In genomic region chr12:9372202-9372601, GRCh38 we compare ENCODE assay signal across 12 cellular contexts.
DNase-seq lines count a peak whose midpoint lies in the region; ATAC-seq, FAIRE-seq and TF ChIP-seq lines count a peak whose summit lies in the region.
"Had no signal": no experiment of that assay in that cellular context is flagged by ENCODE, and none has a peak within 500 bp of the region (broad histone marks: within the 10 kb centered on the region; RNA-seq: fewer than 3 reads in every experiment).

No MANE protein-coding gene starts in this region.

- DNase-seq in AML-193 (lab: John Stamatoyannopoulos, UW) (peak; percentile 9 to 10), HFFc6 (no peak), amniotic epithelial cell (ENCODE audit: low read depth) (peak; percentile 40), keratinocyte (ENCODE audit: low read depth, low spot score) (no peak), SHP77 treated with DMSO at 0.1 percent for 48 hours (lab: John Stamatoyannopoulos, UW) (no peak), NCI-H345 treated with DMSO at 0.1 percent for 48 hours (lab: John Stamatoyannopoulos, UW; ENCODE audit: unreplicated experiment) (no peak), 8988T (no peak)
- DNase-seq: activated CD4-positive, alpha-beta T cell treated with anti-CD3 and anti-CD28 coated beads, Interleukin-2, amount 10 ng/mL, durations not matched to agents 24 days and 14 days; amniotic stem cell; DMS153 had no signal

- no peak overlapping the region for H2AFZ ChIP-seq in keratinocyte (ENCODE audit: control insufficient read depth, low read length)

- H3K36me3 ChIP-seq in keratinocyte (ENCODE audit: control insufficient read depth in 2 of 2, extremely low read depth in 1 of 2, insufficient read depth in 2 of 2, low read length in 2 of 2) = no peaks in the 10 kb centered on the region

- no peaks in the 10 kb centered on the region for H3K36me3 Mint-ChIP-seq in HFFc6 (ENCODE audit: low read depth)
- H3K36me3 Mint-ChIP-seq: naive thymus-derived CD4-positive, alpha-beta T cell had no signal

- H3K4me2 ChIP-seq in keratinocyte (ENCODE audit: control insufficient read depth, extremely low read depth, insufficient read depth, low read depth, low read length) = no peak overlapping the region

- FAIRE-seq in keratinocyte (lab: Jason Lieb, UNC) = no peak

- peaks cover 13% of the 10 kb centered on the region for H3K27me3 Mint-ChIP-seq in HFFc6 (ENCODE audit: insufficient read depth)

- H3K4me3 ChIP-seq in keratinocyte (ENCODE audit: control insufficient read depth in 2 of 3, extremely low read depth in 1 of 3, insufficient read depth in 2 of 3, low read depth in 1 of 3, low read length in 3 of 3) = no peak overlapping the region

- no peak overlapping the region for H3K9ac ChIP-seq in keratinocyte (ENCODE audit: control insufficient read depth, extremely low read depth, insufficient read depth, low read length)

- TF ChIP-seq CTCF in HFFc6 (IDR thresholded peaks at IDR 0.05) (peak; percentile 48; the same call in 1 of the 2 replicates), keratinocyte (optimal IDR thresholded peaks at IDR 0.05 in 1 of 3, IDR thresholded peaks at IDR 0.05 in 1 of 3, conservative IDR thresholded peaks at IDR 0.05 in 1 of 3; ENCODE audit: extremely low read depth in 1 of 3, insufficient read depth in 2 of 3, low read length in 3 of 3) (peak; percentile 33 to 63 (median 50))

- H4K20me1 ChIP-seq in keratinocyte (ENCODE audit: control insufficient read depth, extremely low read depth, insufficient read depth, low read length) = no peaks in the 10 kb centered on the region

- H3K79me2 ChIP-seq in keratinocyte (ENCODE audit: control insufficient read depth, insufficient read depth, low read length) = no peaks in the 10 kb centered on the region

- peaks cover 3% of the 10 kb centered on the region for H3K27me3 ChIP-seq in keratinocyte (ENCODE audit: control insufficient read depth, extremely low read depth, insufficient read depth, low read length)

- no peak overlapping the region for H3K27ac Mint-ChIP-seq in HFFc6
- H3K27ac Mint-ChIP-seq: activated CD4-positive, alpha-beta T cell treated with anti-CD3 and anti-CD28 coated beads, Interleukin-2, amount 10 ng/mL, durations not matched to agents 24 days and 14 days; naive thymus-derived CD4-positive, alpha-beta T cell had no signal

- H3K4me3 Mint-ChIP-seq in HFFc6 = no peak overlapping the region
- H3K4me3 Mint-ChIP-seq: activated CD4-positive, alpha-beta T cell treated with anti-CD3 and anti-CD28 coated beads, Interleukin-2, amount 10 ng/mL, durations not matched to agents 24 days and 14 days; naive thymus-derived CD4-positive, alpha-beta T cell had no signal

- no peaks in the 10 kb centered on the region for H3K4me1 Mint-ChIP-seq in HFFc6 (ENCODE audit: low read depth)

- H3K27ac ChIP-seq in keratinocyte (ENCODE audit: control insufficient read depth, insufficient read depth, low read length) = no peak overlapping the region

- ATAC-seq in HG03280 (IDR thresholded peaks at IDR 0.05; ENCODE audit: unreplicated experiment) = no peak
- ATAC-seq: naive thymus-derived CD4-positive, alpha-beta T cell had no signal

- H3K9me3 Mint-ChIP-seq in HFFc6 = no peaks in the 10 kb centered on the region
- H3K9me3 Mint-ChIP-seq: activated CD4-positive, alpha-beta T cell treated with anti-CD3 and anti-CD28 coated beads, Interleukin-2, amount 10 ng/mL, durations not matched to agents 24 days and 14 days had no signal

- no peaks in the 10 kb centered on the region for H3K9me3 ChIP-seq in keratinocyte (ENCODE audit: control insufficient read depth, low read depth, low read length)

- H3K4me1 ChIP-seq in keratinocyte (ENCODE audit: control insufficient read depth, extremely low read depth, insufficient read depth, low read length) = no peaks in the 10 kb centered on the region

- no peaks in the 10 kb centered on the region for H3K9me1 ChIP-seq in keratinocyte (ENCODE audit: control insufficient read depth, extremely low read depth, insufficient read depth, low read length)

- dilution Hi-C loops in keratinocyte (cut with MboI; ENCODE audit: extremely low pct_ligation_motif_present, low sequenced_read_pairs) = no loop called here

Comparison
In these comparisons a context has a peak if more than half of its experiments do, and no peak if none do; other contexts are left out.
1. DNase-seq: peak in AML-193 (2 of 2) and amniotic epithelial cell (single experiment); none in HFFc6 (single experiment), keratinocyte (single experiment), SHP77 treated with DMSO at 0.1 percent for 48 hours (single experiment), NCI-H345 treated with DMSO at 0.1 percent for 48 hours (single experiment) and 8988T (single experiment).